ENCODE assay signal across 16 cellular contexts in genomic region chr3:4387224-4388204, GRCh38.
DNase-seq lines count a peak whose midpoint lies in the region; ATAC-seq lines count a peak whose summit lies in the region.
"Had no signal": no experiment of that assay in that cellular context is flagged by ENCODE, and none has a peak within 500 bp of the region (broad histone marks: within the 10 kb centered on the region; RNA-seq: fewer than 3 reads in every experiment).

No MANE protein-coding gene starts in this region.

- peaks cover 0 to 1% of the 10 kb centered on the region in 2 donors for H3K9me3 Mint-ChIP-seq in activated T-cell treated with anti-CD3 and anti-CD28 coated beads, Interleukin-2, amount 50 U/mL, for 72 hours

- no peak overlapping the region for H3K23ac ChIP-seq in mesendoderm (ENCODE audit: low read length)

- H3K4me3 ChIP-seq in mesendoderm (ENCODE audit: low read length) = no peak overlapping the region
- H3K4me3 ChIP-seq in effector memory CD4-positive, alpha-beta T cell (ENCODE audit: insufficient read depth, low read depth, low read length, poor library complexity, severe bottlenecking) = no peak overlapping the region
- H3K4me3 ChIP-seq: tibial nerve had no signal

- H4K5ac ChIP-seq in mesendoderm (ENCODE audit: low read length) = no peak overlapping the region

- H3K27me3 ChIP-seq in mesendoderm (ENCODE audit: insufficient read depth, low read length, poor library complexity) = no peaks in the 10 kb centered on the region
- H3K27me3 ChIP-seq in effector memory CD4-positive, alpha-beta T cell (replicated peaks; ENCODE audit: control insufficient read depth, insufficient read depth, low read length, poor library complexity, severe bottlenecking) = no peaks in the 10 kb centered on the region
- H3K27me3 ChIP-seq: tibial nerve had no signal

- no peak overlapping the region for H3K9ac ChIP-seq in mesendoderm (ENCODE audit: low read length)
- H3K9ac ChIP-seq: parathyroid adenoma had no signal

- H3K4me2 ChIP-seq in mesendoderm (ENCODE audit: low read length) = no peak overlapping the region

- H3K9me3 ChIP-seq in effector memory CD4-positive, alpha-beta T cell (ENCODE audit: control insufficient read depth, low read length) = no peaks in the 10 kb centered on the region

- no peak overlapping the region for H3K18ac ChIP-seq in mesendoderm (ENCODE audit: low read length)

- H2BK5ac ChIP-seq in mesendoderm (ENCODE audit: low read length) = no peak overlapping the region

- WGBS in mesendoderm (ENCODE audit: extremely low coverage, insufficient coverage, low lambda C conversion rate) = no CpG with 5 or more reads among the region's 2 CpGs

- H3K79me2 ChIP-seq in mesendoderm (ENCODE audit: control insufficient read depth, insufficient read depth, low read length) = no peaks in the 10 kb centered on the region

- peaks cover 10 to 13% of the 10 kb centered on the region in 2 donors for H3K36me3 Mint-ChIP-seq in activated T-cell treated with anti-CD3 and anti-CD28 coated beads, Interleukin-2, amount 50 U/mL, for 72 hours (ENCODE audit: insufficient read depth in 2 of 2)

- H3K36me3 ChIP-seq in mesendoderm (ENCODE audit: control insufficient read depth, insufficient read depth, low read length) = no peaks in the 10 kb centered on the region
- no peaks in the 10 kb centered on the region for H3K36me3 ChIP-seq in effector memory CD4-positive, alpha-beta T cell (ENCODE audit: control insufficient read depth, insufficient read depth, low read length)

- H4K8ac ChIP-seq in mesendoderm (ENCODE audit: low read depth, low read length) = no peak overlapping the region

- no peak overlapping the region for H3K27ac ChIP-seq in mesendoderm (ENCODE audit: low read depth, low read length)
- H3K27ac ChIP-seq in effector memory CD4-positive, alpha-beta T cell (ENCODE audit: insufficient read depth, low read length, poor library complexity, severe bottlenecking) = no peak overlapping the region
- H3K27ac ChIP-seq: parathyroid adenoma, tibial nerve had no signal

- H3K79me1 ChIP-seq in mesendoderm (ENCODE audit: low read length) = no peaks in the 10 kb centered on the region

- peak in 1 of 2 donors; percentile 12 for DNase-seq in activated T-cell treated with anti-CD3 and anti-CD28 coated beads, Interleukin-2, amount 50 U/mL, for 72 hours
- no peak for DNase-seq in activated T-cell treated with anti-CD3 and anti-CD28 coated beads, Interleukin-2, amount 50 U/mL, for 48 hours
- no peak for DNase-seq in stimulated activated naive CD8-positive, alpha-beta T cell treated with anti-CD3 and anti-CD28 coated beads, Interleukin-15, Interleukin-2, amounts not matched to agents 100 U/mL and 50 U/mL, for 24 hours
- DNase-seq in mesendoderm = no peak
- no peak for DNase-seq in NCI-H2081 treated with DMSO at 0.1 percent for 48 hours (lab: John Stamatoyannopoulos, UW)
- DNase-seq in effector memory CD4-positive, alpha-beta T cell = no peak
- DNase-seq: Calu3, cerebellar nuclear complex, NCI-H1694 treated with DMSO at 0.1 percent for 48 hours, NCI-H524 treated with DMSO at 0.1 percent for 48 hours, RPMI8226, T-helper 1 cell had no signal

- peak; percentile 85 to 86 for ATAC-seq in activated T-cell treated with anti-CD3 and anti-CD28 coated beads, Interleukin-2, amount 50 U/mL, for 72 hours (replicated peaks in 1 of 2)
- peak; percentile 64 for ATAC-seq in GM21515 (IDR thresholded peaks at IDR 0.05; ENCODE audit: unreplicated experiment)
- ATAC-seq in HG03342 (IDR thresholded peaks at IDR 0.05; ENCODE audit: unreplicated experiment) = peak; percentile 79
- ATAC-seq in stimulated activated naive CD8-positive, alpha-beta T cell treated with anti-CD3 and anti-CD28 coated beads, Interleukin-15, Interleukin-2, amounts not matched to agents 100 U/mL and 50 U/mL, for 24 hours = peak; percentile 88

- no peak overlapping the region for H2BK15ac ChIP-seq in mesendoderm (replicated peaks; ENCODE audit: low read depth)

- H3K4me3 Mint-ChIP-seq in activated T-cell treated with anti-CD3 and anti-CD28 coated beads, Interleukin-2, amount 50 U/mL, for 72 hours = peak overlapping the region; percentile 57 to 66

- H2AK5ac ChIP-seq in mesendoderm (ENCODE audit: low read length) = no peak overlapping the region

- H3K27me3 Mint-ChIP-seq in activated T-cell treated with anti-CD3 and anti-CD28 coated beads, Interleukin-2, amount 50 U/mL, for 72 hours (ENCODE audit: low read depth) = no peaks in the 10 kb centered on the region

- peak overlapping the region; percentile 70 for H3K27ac Mint-ChIP-seq in activated T-cell treated with anti-CD3 and anti-CD28 coated beads, Interleukin-2, amount 50 U/mL, for 72 hours

- H3K56ac ChIP-seq in mesendoderm (ENCODE audit: low read length) = no peak overlapping the region

- H3K4me1 Mint-ChIP-seq in activated T-cell treated with anti-CD3 and anti-CD28 coated beads, Interleukin-2, amount 50 U/mL, for 72 hours (ENCODE audit: low read depth) = peaks cover 45% of the 10 kb centered on the region

- H2BK120ac ChIP-seq in mesendoderm (ENCODE audit: low read depth, low read length) = no peak overlapping the region

- H3K4me1 ChIP-seq in mesendoderm (ENCODE audit: control insufficient read depth, low read depth, low read length) = no peaks in the 10 kb centered on the region
- no peaks in the 10 kb centered on the region for H3K4me1 ChIP-seq in effector memory CD4-positive, alpha-beta T cell (ENCODE audit: control insufficient read depth, insufficient read depth, low read length, poor library complexity, severe bottlenecking)
- H3K4me1 ChIP-seq: parathyroid adenoma, tibial nerve had no signal

- no peak overlapping the region for H3K4ac ChIP-seq in mesendoderm (ENCODE audit: low read depth, low read length)
